ENCODE assay signal across 12 cellular contexts in the genomic region with DNA sequence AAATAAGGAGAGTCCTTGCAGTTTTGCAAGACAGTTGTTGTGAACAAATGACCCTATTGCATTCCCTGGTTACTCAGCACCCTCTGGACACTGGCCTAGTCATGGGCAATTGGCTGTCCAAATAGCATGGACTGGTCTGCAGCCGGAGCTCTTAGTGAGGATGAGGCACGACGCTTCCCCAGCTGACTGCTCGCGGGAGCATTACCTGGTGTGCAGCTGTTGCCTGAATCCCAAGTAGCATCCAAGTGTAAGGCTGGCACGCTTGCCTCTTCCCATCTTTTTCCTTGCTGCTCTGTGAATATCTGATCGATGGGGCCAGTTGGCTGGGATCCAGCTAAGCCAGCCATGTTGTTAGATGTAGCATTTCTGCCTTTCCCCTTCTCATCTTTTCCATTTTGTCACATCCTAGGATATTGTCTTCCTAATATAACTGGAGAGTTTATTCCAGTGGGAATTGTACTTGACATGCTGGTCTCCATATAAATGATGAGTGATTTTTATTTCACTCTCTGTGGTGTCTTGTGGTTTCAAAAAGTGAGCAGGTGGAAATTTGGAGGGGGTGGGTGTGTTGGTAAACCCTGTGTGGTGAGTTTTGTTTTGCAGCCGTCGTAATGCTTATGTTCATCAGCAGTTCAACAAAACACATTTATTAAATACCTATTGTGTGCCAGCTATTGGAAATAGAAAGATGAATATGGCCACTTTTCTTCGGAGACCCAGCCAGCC.
DNase-seq lines count a peak whose midpoint lies in the region; ATAC-seq and TF ChIP-seq lines count a peak whose summit lies in the region.
"Had no signal": no experiment of that assay in that cellular context is flagged by ENCODE, and none has a peak within 500 bp of the region (broad histone marks: within the 10 kb centered on the region; RNA-seq: fewer than 3 reads in every experiment).

No MANE protein-coding gene starts in this region.

- H3K9ac ChIP-seq in fibroblast of lung (ENCODE audit: insufficient read depth, low read length): no peak overlapping the region

- no peaks in the 10 kb centered on the region for H3K27me3 ChIP-seq in fibroblast of lung (ENCODE audit: control insufficient read depth, insufficient read depth, low read length)

- H3K4me1 Mint-ChIP-seq in activated T-cell treated with anti-CD3 and anti-CD28 coated beads, Interleukin-2, amount 50 U/mL, for 24 hours (ENCODE audit: low read depth): peaks cover 74% of the 10 kb centered on the region
- peaks cover 63% of the 10 kb centered on the region for H3K4me1 Mint-ChIP-seq in activated T-cell treated with anti-CD3 and anti-CD28 coated beads, Interleukin-2, amount 50 U/mL, for 4 hours (ENCODE audit: low read depth)

- H3K27ac Mint-ChIP-seq in activated T-cell treated with anti-CD3 and anti-CD28 coated beads, Interleukin-2, amount 50 U/mL, for 24 hours: peak overlapping the region; percentile 2

- no peak overlapping the region for H2AFZ ChIP-seq in fibroblast of lung (ENCODE audit: low read length)

- peak overlapping the region; percentile 40 for H3K27ac ChIP-seq in fibroblast of lung (ENCODE audit: insufficient read depth, low read length)

- H3K9me3 ChIP-seq in fibroblast of lung (ENCODE audit: control insufficient read depth, insufficient read depth, low read depth, low read length): no peaks in the 10 kb centered on the region

- H3K4me2 ChIP-seq in fibroblast of lung (ENCODE audit: extremely low read depth, insufficient read depth, low read length): no peak overlapping the region

- no peaks in the 10 kb centered on the region for H3K9me3 Mint-ChIP-seq in activated T-cell treated with anti-CD3 and anti-CD28 coated beads, Interleukin-2, amount 50 U/mL, for 24 hours
- no peaks in the 10 kb centered on the region for H3K9me3 Mint-ChIP-seq in activated T-cell treated with anti-CD3 and anti-CD28 coated beads, Interleukin-2, amount 50 U/mL, for 4 hours
- H3K9me3 Mint-ChIP-seq: nephron had no signal

- no peak overlapping the region for H3K4me3 ChIP-seq in fibroblast of lung (replicated peaks in 1 of 4; ENCODE audit: control extremely low read depth in 1 of 4, insufficient read depth in 1 of 4, low read depth in 3 of 4, low read length in 4 of 4)

- H3K79me2 ChIP-seq in fibroblast of lung (ENCODE audit: control insufficient read depth, insufficient read depth, low read length): peaks cover 44% of the 10 kb centered on the region

- no peaks in the 10 kb centered on the region for H3K36me3 ChIP-seq in fibroblast of lung (ENCODE audit: control insufficient read depth, insufficient read depth, low read length)

- peaks cover 71% of the 10 kb centered on the region for H3K36me3 Mint-ChIP-seq in activated T-cell treated with anti-CD3 and anti-CD28 coated beads, Interleukin-2, amount 50 U/mL, for 24 hours (ENCODE audit: low read depth)
- peaks cover 40% of the 10 kb centered on the region for H3K36me3 Mint-ChIP-seq in activated T-cell treated with anti-CD3 and anti-CD28 coated beads, Interleukin-2, amount 50 U/mL, for 4 hours (ENCODE audit: insufficient read depth)

- no peak for TF ChIP-seq CTCF in fibroblast of lung (conservative IDR thresholded peaks at IDR 0.05 in 1 of 2, IDR thresholded peaks at IDR 0.05 in 1 of 2; ENCODE audit: low read depth in 1 of 2, low read length in 2 of 2)

- peaks cover 2% of the 10 kb centered on the region for H4K20me1 ChIP-seq in fibroblast of lung (ENCODE audit: control insufficient read depth, extremely low read depth, insufficient read depth, low read length)

- ATAC-seq in activated T-cell treated with anti-CD3 and anti-CD28 coated beads, Interleukin-2, amount 50 U/mL, for 4 hours: no peak
- no peak for ATAC-seq in GM18909 (IDR thresholded peaks at IDR 0.05; ENCODE audit: poor library complexity, unreplicated experiment)

- no peaks in the 10 kb centered on the region for H3K27me3 Mint-ChIP-seq in activated T-cell treated with anti-CD3 and anti-CD28 coated beads, Interleukin-2, amount 50 U/mL, for 24 hours
- no peaks in the 10 kb centered on the region for H3K27me3 Mint-ChIP-seq in activated T-cell treated with anti-CD3 and anti-CD28 coated beads, Interleukin-2, amount 50 U/mL, for 4 hours (ENCODE audit: low read depth)

- H3K4me3 Mint-ChIP-seq in activated T-cell treated with anti-CD3 and anti-CD28 coated beads, Interleukin-2, amount 50 U/mL, for 24 hours: no peak overlapping the region
- no peak overlapping the region for H3K4me3 Mint-ChIP-seq in activated T-cell treated with anti-CD3 and anti-CD28 coated beads, Interleukin-2, amount 50 U/mL, for 4 hours
- H3K4me3 Mint-ChIP-seq: nephron had no signal

- no peak for DNase-seq in activated T-cell treated with anti-CD3 and anti-CD28 coated beads, Interleukin-2, amount 50 U/mL, for 24 hours
- DNase-seq in activated T-cell treated with anti-CD3 and anti-CD28 coated beads, Interleukin-2, amount 50 U/mL, for 4 hours: no peak
- DNase-seq in NCI-H2107 treated with DMSO at 0.1 percent for 48 hours (lab: John Stamatoyannopoulos, UW; ENCODE audit: unreplicated experiment) (peak; percentile 81), fibroblast of lung (ENCODE audit: low read depth in 2 of 2) (peak; percentile 75 to 77), retina (peak; percentile 31), NCI-H1694 treated with DMSO at 0.1 percent for 48 hours (lab: John Stamatoyannopoulos, UW) (no peak), NCI-H526 (lab: John Stamatoyannopoulos, UW) (no peak)
- DNase-seq: activated gamma-delta T cell treated with Interleukin-2 at 50 U/mL for 16 hours; NCI-H1417 treated with DMSO at 0.1 percent for 48 hours; stimulated activated CD8-positive, alpha-beta memory T cell treated with anti-CD3 and anti-CD28 coated beads, Interleukin-4, amount 100 ng/mL, for 48 hours had no signal

- H3K4me1 ChIP-seq in fibroblast of lung (ENCODE audit: control insufficient read depth, extremely low read depth, insufficient read depth, low read length): peaks cover 2% of the 10 kb centered on the region

Comparison
In these comparisons a context has a peak if more than half of its experiments do, and no peak if none do; other contexts are left out.
1. DNase-seq: peak in NCI-H2107 treated with DMSO at 0.1 percent for 48 hours (single experiment), fibroblast of lung (2 of 2) and retina (single experiment); none in activated T-cell treated with anti-CD3 and anti-CD28 coated beads, Interleukin-2, amount 50 U/mL, for 24 hours (single experiment), activated T-cell treated with anti-CD3 and anti-CD28 coated beads, Interleukin-2, amount 50 U/mL, for 4 hours (single experiment), NCI-H1694 treated with DMSO at 0.1 percent for 48 hours (single experiment) and NCI-H526 (0 of 2).